23 cellular contexts compared by ENCODE assay signal in genomic region chr22:29512031-29512430, GRCh38. TPM values are rescaled to one million over a fixed set of nuclear protein-coding genes. Genes with fewer than 3 reads are reported as not detected.
DNase-seq lines count a peak whose midpoint lies in the region; ATAC-seq and TF ChIP-seq lines count a peak whose summit lies in the region.
"Had no signal": no experiment of that assay in that cellular context is flagged by ENCODE, and none has a peak within 500 bp of the region (broad histone marks: within the 10 kb centered on the region; RNA-seq: fewer than 3 reads in every experiment).

No MANE protein-coding gene starts in this region.

- TF ChIP-seq CTCF in chondrocyte (IDR thresholded peaks at IDR 0.05) (no peak), tibial nerve (IDR thresholded peaks at IDR 0.05) (no peak)

- intact Hi-C loops in Right ventricle myocardium superior (cut with DNase I): no loop called here
- intact Hi-C loops in Right ventricle myocardium inferior (cut with DNase I): no loop called here

- no peaks in the 10 kb centered on the region for H3K4me1 Mint-ChIP-seq in chondrocyte (ENCODE audit: low read depth)
- H3K4me1 Mint-ChIP-seq: CD8-positive, alpha-beta memory T cell had no signal

- no peaks in the 10 kb centered on the region for H3K9me3 Mint-ChIP-seq in chondrocyte (ENCODE audit: low read depth)
- H3K9me3 Mint-ChIP-seq: CD14-positive monocyte; CD4-positive, alpha-beta T cell; CD8-positive, alpha-beta memory T cell had no signal

- H3K36me3 Mint-ChIP-seq in chondrocyte (ENCODE audit: low read depth): peaks cover 33% of the 10 kb centered on the region

- no peak overlapping the region for H3K4me3 ChIP-seq in MG63
- H3K4me3 ChIP-seq in tibial nerve: no peak overlapping the region
- H3K4me3 ChIP-seq: BLaER1 treated with 17β-estradiol and CSF1 and Interleukin-3, amounts not matched to agents 10 nM and 100 nM; GM23248 had no signal

- ATAC-seq in Right ventricle myocardium superior (ENCODE audit: poor library complexity): peak; percentile 13
- ATAC-seq in Right ventricle myocardium inferior: no peak

- DNase-seq in Right ventricle myocardium superior (no peak), Right ventricle myocardium inferior (ENCODE audit: missing footprints) (no peak), cerebellar cortex (ENCODE audit: low spot score) (peak; percentile 98), chondrocyte (ENCODE audit: low spot score) (peak; percentile 32), pons (ENCODE audit: low spot score) (peak; percentile 31), MG63 (no peak), tibial nerve (ENCODE audit: low spot score in 2 of 2) (no peak), SIG-M5 (lab: John Stamatoyannopoulos, UW) (no peak)
- DNase-seq: ACHN; AML-193; BE2C; CD4-positive, alpha-beta T cell; CD8-positive, alpha-beta memory T cell; DMS 273 treated with DMSO at 0.1 percent for 48 hours; DMS79; EL; GF-D8; GM23248; H7; HCEC 1CT had no signal

- WGBS in tibial nerve, 2 donors: 82 to 92% methylated on average over 4 of the region's 4 CpGs

- no peak for TF ChIP-seq EP300 in tibial nerve (IDR thresholded peaks at IDR 0.05)

- H3K9me3 ChIP-seq in MG63 (no peaks in the 10 kb centered on the region), tibial nerve (no peaks in the 10 kb centered on the region)
- H3K9me3 ChIP-seq: BE2C; BLaER1 treated with 17β-estradiol and CSF1 and Interleukin-3, amounts not matched to agents 10 nM and 100 nM had no signal

- no peaks in the 10 kb centered on the region for H3K4me1 ChIP-seq in tibial nerve

- H3K27ac Mint-ChIP-seq in chondrocyte (ENCODE audit: unreplicated experiment): no peak overlapping the region
- H3K27ac Mint-ChIP-seq: CD14-positive monocyte; CD4-positive, alpha-beta T cell had no signal

- no peak for TF ChIP-seq POLR2A in tibial nerve (IDR thresholded peaks at IDR 0.05)

- H3K36me3 ChIP-seq in MG63 (peaks cover 52% of the 10 kb centered on the region), tibial nerve (peaks cover 2 to 100% (median 42%) of the 10 kb centered on the region in 3 donors)

- no peaks in the 10 kb centered on the region for H3K27me3 Mint-ChIP-seq in chondrocyte (ENCODE audit: low read depth)
- H3K27me3 Mint-ChIP-seq: CD4-positive, alpha-beta T cell; CD8-positive, alpha-beta memory T cell had no signal

- H3K4me3 Mint-ChIP-seq in chondrocyte (ENCODE audit: unreplicated experiment): no peak overlapping the region
- H3K4me3 Mint-ChIP-seq: CD14-positive monocyte; CD4-positive, alpha-beta T cell; CD8-positive, alpha-beta memory T cell had no signal

- H3K27ac ChIP-seq in tibial nerve: no peak overlapping the region
- H3K27ac ChIP-seq: 22Rv1; BLaER1 treated with 17β-estradiol and CSF1 and Interleukin-3, amounts not matched to agents 10 nM and 100 nM; GM23248 had no signal

- H3K27me3 ChIP-seq in MG63: no peaks in the 10 kb centered on the region
- no peaks in the 10 kb centered on the region for H3K27me3 ChIP-seq in tibial nerve
- H3K27me3 ChIP-seq: BE2C; BLaER1 treated with 17β-estradiol and CSF1 and Interleukin-3, amounts not matched to agents 10 nM and 100 nM had no signal

RNA-seq across cellular contexts. Expression of gene NEFH, which starts 32.0 kb away (rescaled TPM):
- total RNA-seq in Right ventricle myocardium superior (0.16 TPM), Right ventricle myocardium inferior (0.27 TPM), chondrocyte (2.8 to 3.5 TPM (median 2.9 TPM) in 3 replicates), tibial nerve (1 to 10 TPM in 1 of 4 donors, under 1 TPM in 2, not detected in 1; 0.30 to 1.0 (median 0.78) TPM)
- not detected in 2 replicates for total RNA-seq in MG63 (2014; rRNA removed; shearing (Covaris generic); ENCODE audit: low replicate concordance)

RNA-seq across cellular contexts. Expression of gene THOC5, which starts 41.5 kb away (rescaled TPM):
- total RNA-seq in Right ventricle myocardium superior (47.5 TPM), Right ventricle myocardium inferior (46.5 TPM), chondrocyte (40.0 to 45.1 TPM (median 42.9 TPM) in 3 replicates), tibial nerve (10 to 100 TPM; 31.2 to 65.9 (median 50.3) TPM)
- 49.7 and 73.2 TPM in 2 replicates for total RNA-seq in MG63 (2014; rRNA removed; shearing (Covaris generic); ENCODE audit: low replicate concordance)

Comparison
In these comparisons a context has a peak if more than half of its experiments do, and no peak if none do; other contexts are left out.
1. DNase-seq: peak in cerebellar cortex (single experiment), chondrocyte (single experiment) and pons (single experiment); none in Right ventricle myocardium superior (single experiment), Right ventricle myocardium inferior (single experiment), MG63 (single experiment), tibial nerve (0 of 2) and SIG-M5 (single experiment).